1 cellular context compared by ENCODE assay signal in genomic region chr2:96817882-96818281, GRCh38.
TF ChIP-seq lines count a peak whose summit lies in the region.

No MANE protein-coding gene starts in this region.

TF ChIP-seq in H1, 55 proteins besides CTCF, POLR2A, EP300 and RAD21:
- TF ChIP-seq CEBPB (IDR thresholded peaks at IDR 0.05; ENCODE audit: low read depth, low read length) (no peak), SAP30 (IDR thresholded peaks at IDR 0.05; ENCODE audit: insufficient read depth, insufficient replicate concordance, low read length) (no peak), NANOG (IDR thresholded peaks at IDR 0.05; ENCODE audit: insufficient read depth, low read depth, low read length, poor library complexity, severe bottlenecking) (no peak), KDM4A (IDR thresholded peaks at IDR 0.05; ENCODE audit: low read depth, low read length, severe bottlenecking) (no peak), BACH1 (IDR thresholded peaks at IDR 0.05; ENCODE audit: low read length) (no peak), JUN (IDR thresholded peaks at IDR 0.05; ENCODE audit: low read depth, low read length) (no peak), SIRT6 (IDR thresholded peaks at IDR 0.05; ENCODE audit: low read length) (no peak), USF2 (IDR thresholded peaks at IDR 0.05; ENCODE audit: low read length) (no peak), MAFK (IDR thresholded peaks at IDR 0.05; ENCODE audit: low read depth, low read length) (no peak), EZH2 (IDR thresholded peaks at IDR 0.05; ENCODE audit: low read depth, low read length, severe bottlenecking) (no peak)
